Comparison of ENCODE assay signal across 2 cellular contexts in genomic region chr2:233017947-233018346, GRCh38.
A peak's percentile ranks its signal among the peaks of the same experiment; 100 is the strongest.
TF ChIP-seq lines count a peak whose summit lies in the region.

No MANE protein-coding gene starts in this region.

TF ChIP-seq in HEK293, 187 proteins besides CTCF, POLR2A, EP300 and RAD21:
- TF ChIP-seq ZFP37 (tag by site-specific recombination; IDR thresholded peaks at IDR 0.05) (no peak), SETDB1 (IDR thresholded peaks at IDR 0.05; ENCODE audit: insufficient read length, low read length) (peak; percentile 37), EGR2 (tag by site-specific recombination; IDR thresholded peaks at IDR 0.05; ENCODE audit: low read depth) (no peak), ZNF530 (tag by site-specific recombination; IDR thresholded peaks at IDR 0.05; ENCODE audit: low read depth) (no peak), TCF7L2 (IDR thresholded peaks at IDR 0.05; ENCODE audit: borderline replicate concordance, low read depth, low read length) (no peak), ZNF16 (tag by site-specific recombination; IDR thresholded peaks at IDR 0.05; ENCODE audit: low read depth) (no peak), MEIS1 (CRISPR knock-in tag; IDR thresholded peaks at IDR 0.05; ENCODE audit: borderline replicate concordance) (no peak), ZSCAN18 (tag by site-specific recombination; IDR thresholded peaks at IDR 0.05) (no peak), ZNF548 (tag by site-specific recombination; IDR thresholded peaks at IDR 0.05) (no peak)

TF ChIP-seq in GM12878, 131 proteins besides CTCF, POLR2A, EP300 and RAD21:
- TF ChIP-seq ATF3 (IDR thresholded peaks at IDR 0.05; ENCODE audit: borderline replicate concordance, extremely low read depth, low read depth, low read length) (no peak), NFYA (IDR thresholded peaks at IDR 0.05; ENCODE audit: borderline replicate concordance, low read depth, low read length) (no peak), SIX5 (IDR thresholded peaks at IDR 0.05; ENCODE audit: low read depth, low read length, severe bottlenecking) (no peak), ZSCAN29 (IDR thresholded peaks at IDR 0.05) (no peak), HSF1 (IDR thresholded peaks at IDR 0.05; ENCODE audit: low read depth, low read length) (no peak), ESRRA (IDR thresholded peaks at IDR 0.05; ENCODE audit: low read length) (no peak), NFIC (IDR thresholded peaks at IDR 0.05; ENCODE audit: low read depth, low read length) (no peak), IRF5 (IDR thresholded peaks at IDR 0.05; ENCODE audit: borderline replicate concordance) (no peak), ZZZ3 (IDR thresholded peaks at IDR 0.05; ENCODE audit: control insufficient read depth, insufficient read length, low read depth) (no peak), USF1 (IDR thresholded peaks at IDR 0.05; ENCODE audit: borderline replicate concordance, extremely low read length, insufficient read depth, low read depth, low read length) (no peak), RFX5 (IDR thresholded peaks at IDR 0.05; ENCODE audit: low read depth, low read length) (no peak), ZNF217 (IDR thresholded peaks at IDR 0.05) (no peak), PAX5 (IDR thresholded peaks at IDR 0.05; ENCODE audit: borderline replicate concordance, low read depth, low read length) (no peak), RUNX3 (IDR thresholded peaks at IDR 0.05; ENCODE audit: low read length) (no peak), USF2 (IDR thresholded peaks at IDR 0.05; ENCODE audit: borderline replicate concordance, low read depth, low read length) (no peak), SRF (IDR thresholded peaks at IDR 0.05; ENCODE audit: low read depth in 2 of 2, low read length in 2 of 2) (no peak), NR2C2 (IDR thresholded peaks at IDR 0.05; ENCODE audit: borderline replicate concordance, control insufficient read depth, insufficient read length, low read depth) (no peak), ETV6 (conservative IDR thresholded peaks at IDR 0.05 in 1 of 2, IDR thresholded peaks at IDR 0.05 in 1 of 2; ENCODE audit: borderline replicate concordance in 1 of 2, low read depth in 1 of 2) (no peak), YY1 (IDR thresholded peaks at IDR 0.05; ENCODE audit: low read depth, low read length) (no peak)
